In the genomic region with DNA sequence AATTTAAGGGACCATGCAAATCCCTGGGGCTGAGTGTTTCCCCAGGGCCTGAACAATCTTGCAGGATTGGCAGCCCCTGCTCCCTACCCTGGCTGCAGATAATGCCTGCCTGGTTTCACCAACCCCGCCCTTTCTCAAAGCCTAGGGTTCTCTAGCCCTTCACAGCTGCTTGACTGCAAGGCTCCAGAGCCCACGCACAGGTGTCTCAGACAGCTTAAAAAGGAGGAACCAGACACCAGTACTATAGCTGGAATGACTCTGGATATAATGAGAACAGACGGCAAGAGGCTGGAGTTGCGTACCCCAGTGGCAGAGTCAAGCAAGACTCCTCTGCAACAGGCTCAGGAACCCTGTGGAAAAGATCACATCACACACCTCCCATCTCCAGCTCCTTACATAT, we compare ENCODE assay signal across 18 cellular contexts. TPM values are rescaled to one million over a fixed set of nuclear protein-coding genes. Genes with fewer than 3 reads are reported as not detected.
DNase-seq lines count a peak whose midpoint lies in the region; ATAC-seq, FAIRE-seq and TF ChIP-seq lines count a peak whose summit lies in the region.
"Had no signal": no experiment of that assay in that cellular context is flagged by ENCODE, and none has a peak within 500 bp of the region (broad histone marks: within the 10 kb centered on the region; RNA-seq: fewer than 3 reads in every experiment).

No MANE protein-coding gene starts in this region.

- SMC1A ChIA-PET in GM12878 (lab: Charles Lee; ENCODE audit: uncharacterized antibody, unreplicated experiment), result interaction anchor here (2.5 kb wide), 1 partner anchor 9 kb away, joined by 13 read pairs; no protein-coding TSS in a partner anchor

- ATAC-seq in activated naive CD8-positive, alpha-beta T cell treated with anti-CD3 and anti-CD28 coated beads, Interleukin-2, amount 50 U/mL, for 24 hours, result no peak
- ATAC-seq in GM12878, result no peak
- ATAC-seq in naive thymus-derived CD8-positive, alpha-beta T cell, result no peak

- no peak for TF ChIP-seq EP300 in GM12878 (IDR thresholded peaks at IDR 0.05; ENCODE audit: borderline replicate concordance in 1 of 2, control insufficient read depth in 1 of 2, low read depth in 2 of 2, low read length in 2 of 2)

- peaks cover 48 to 56% of the 10 kb centered on the region in 2 experiments for H3K36me3 ChIP-seq in GM12878 (ENCODE audit: control insufficient read depth in 2 of 2, insufficient read depth in 2 of 2, low read length in 1 of 2)
- H3K36me3 ChIP-seq in thyroid gland, result peaks cover 0 to 38% of the 10 kb centered on the region in 2 donors

- H3K4me3 ChIP-seq in GM12878, result no peak overlapping the region
- H3K4me3 ChIP-seq in thyroid gland (replicated peaks in 1 of 3), result no peak overlapping the region
- H3K4me3 ChIP-seq: suprapubic skin had no signal

- H3K27ac ChIP-seq in GM12878 (ENCODE audit: control insufficient read depth, insufficient read depth) (no peak overlapping the region), thyroid gland (peak overlapping the region in 1 of 3 donors; percentile 24)
- H3K27ac ChIP-seq: suprapubic skin had no signal

- no peaks in the 10 kb centered on the region for H4K20me1 ChIP-seq in GM12878 (ENCODE audit: control insufficient read depth, insufficient read depth)

- TF ChIP-seq RAD21 in GM12878 (IDR thresholded peaks at IDR 0.05; ENCODE audit: insufficient read depth, low read depth, low read length), result no peak

- CTCF ChIA-PET in GM12878 (lab: Yijun Ruan, JAX), result interaction anchor here (0.9 to 23.4 kb wide), 4 partner anchors 10 to 59 kb away, joined by 3 to 691 read pairs (median 6); no protein-coding TSS in a partner anchor

- peaks cover 3% of the 10 kb centered on the region; the same call in 1 of the 2 replicates for H3K79me2 ChIP-seq in GM12878 (ENCODE audit: control insufficient read depth, insufficient read depth, low read length)

- BruUV-seq in GM12878 (replicated peaks; lab: Mats Ljungman, UMichigan), result no TSS peak

- H3K9ac ChIP-seq in GM12878 (ENCODE audit: control insufficient read depth, insufficient read depth, low read length), result no peak overlapping the region

- peaks cover 4% of the 10 kb centered on the region for H3K4me1 Mint-ChIP-seq in activated naive CD8-positive, alpha-beta T cell (ENCODE audit: low read depth)
- peaks cover 8% of the 10 kb centered on the region for H3K4me1 Mint-ChIP-seq in activated naive CD8-positive, alpha-beta T cell treated with anti-CD3 and anti-CD28 coated beads, Interleukin-2, amount 50 U/mL, for 24 hours
- peaks cover 0 to 9% (median 3%) of the 10 kb centered on the region in 4 donors for H3K4me1 Mint-ChIP-seq in naive thymus-derived CD8-positive, alpha-beta T cell
- peaks cover 11% of the 10 kb centered on the region for H3K4me1 Mint-ChIP-seq in nephron progenitor cell

- in situ Hi-C loops in GM12878 (cut with MboI), result no loop called here

- no peaks in the 10 kb centered on the region for H3K9me3 Mint-ChIP-seq in activated naive CD8-positive, alpha-beta T cell (ENCODE audit: low read depth)
- no peaks in the 10 kb centered on the region for H3K9me3 Mint-ChIP-seq in activated naive CD8-positive, alpha-beta T cell treated with anti-CD3 and anti-CD28 coated beads, Interleukin-2, amount 50 U/mL, for 24 hours
- no peaks in the 10 kb centered on the region for H3K9me3 Mint-ChIP-seq in naive thymus-derived CD8-positive, alpha-beta T cell
- no peaks in the 10 kb centered on the region for H3K9me3 Mint-ChIP-seq in nephron progenitor cell
- H3K9me3 Mint-ChIP-seq: CD14-positive monocyte had no signal

- no peak for FAIRE-seq in GM12878 (lab: Jason Lieb, UNC)

- H3K9me3 ChIP-seq in GM12878 (replicated peaks; ENCODE audit: control insufficient read depth, insufficient read depth, low read length) (no peaks in the 10 kb centered on the region), thyroid gland (no peaks in the 10 kb centered on the region)
- H3K9me3 ChIP-seq: suprapubic skin had no signal

- no peaks in the 10 kb centered on the region for H3K27me3 ChIP-seq in GM12878 (replicated peaks in 1 of 2; ENCODE audit: control insufficient read depth in 2 of 2, insufficient read depth in 2 of 2, low read length in 1 of 2)
- no peaks in the 10 kb centered on the region for H3K27me3 ChIP-seq in thyroid gland
- H3K27me3 ChIP-seq: suprapubic skin had no signal

- H3K4me2 ChIP-seq in GM12878 (ENCODE audit: control insufficient read depth, insufficient read depth), result no peak overlapping the region

- 50% methylated on average over 4 of the region's 4 CpGs for WGBS in GM12878 (ENCODE audit: insufficient coverage, insufficient replicate concordance, low lambda C conversion rate, missing lambda C conversion rate)
- WGBS in thyroid gland, 2 donors, result 65 to 76% methylated on average over 4 of the region's 4 CpGs

- no peak overlapping the region for H2AFZ ChIP-seq in GM12878 (ENCODE audit: control insufficient read depth, low read depth, low read length)

- peaks cover 15% of the 10 kb centered on the region for H3K4me1 ChIP-seq in GM12878 (ENCODE audit: control insufficient read depth, insufficient read depth, low read length)
- peaks cover 20 to 35% of the 10 kb centered on the region in 2 donors for H3K4me1 ChIP-seq in thyroid gland

- intact Hi-C loops in GM12878 (cut with micrococcal nuclease; ENCODE audit: unreplicated experiment) (no loop called here), thyroid gland (cut with DNase I) (no loop called here)

- RAD21 ChIA-PET in GM12878 (lab: Charles Lee; ENCODE audit: unreplicated experiment), result interaction anchor here (0.8 to 1.1 kb wide), 3 partner anchors 10 to 54 kb away, joined by 3 to 4 read pairs (median 3); no protein-coding TSS in a partner anchor

- no peaks in the 10 kb centered on the region for H3K27me3 Mint-ChIP-seq in activated naive CD8-positive, alpha-beta T cell
- no peaks in the 10 kb centered on the region for H3K27me3 Mint-ChIP-seq in activated naive CD8-positive, alpha-beta T cell treated with anti-CD3 and anti-CD28 coated beads, Interleukin-2, amount 50 U/mL, for 24 hours
- no peaks in the 10 kb centered on the region for H3K27me3 Mint-ChIP-seq in naive thymus-derived CD8-positive, alpha-beta T cell
- H3K27me3 Mint-ChIP-seq in nephron progenitor cell (ENCODE audit: low read depth, poor library complexity), result no peaks in the 10 kb centered on the region

- no peak overlapping the region for H3K4me3 Mint-ChIP-seq in activated naive CD8-positive, alpha-beta T cell
- H3K4me3 Mint-ChIP-seq in activated naive CD8-positive, alpha-beta T cell treated with anti-CD3 and anti-CD28 coated beads, Interleukin-2, amount 50 U/mL, for 24 hours, result no peak overlapping the region
- no peak overlapping the region for H3K4me3 Mint-ChIP-seq in naive thymus-derived CD8-positive, alpha-beta T cell
- H3K4me3 Mint-ChIP-seq in nephron progenitor cell, result no peak overlapping the region
- H3K4me3 Mint-ChIP-seq: CD14-positive monocyte had no signal

- H3K27ac Mint-ChIP-seq in activated naive CD8-positive, alpha-beta T cell, result peak overlapping the region; percentile 80
- no peak overlapping the region for H3K27ac Mint-ChIP-seq in activated naive CD8-positive, alpha-beta T cell treated with anti-CD3 and anti-CD28 coated beads, Interleukin-2, amount 50 U/mL, for 24 hours
- H3K27ac Mint-ChIP-seq in naive thymus-derived CD8-positive, alpha-beta T cell, result peak overlapping the region in 9 of 10 donors; percentile 12 to 81 (median 60)
- no peak overlapping the region for H3K27ac Mint-ChIP-seq in nephron progenitor cell

- H3K36me3 Mint-ChIP-seq in activated naive CD8-positive, alpha-beta T cell, result peaks cover 7% of the 10 kb centered on the region
- peaks cover 69% of the 10 kb centered on the region for H3K36me3 Mint-ChIP-seq in activated naive CD8-positive, alpha-beta T cell treated with anti-CD3 and anti-CD28 coated beads, Interleukin-2, amount 50 U/mL, for 24 hours (ENCODE audit: low read depth)
- H3K36me3 Mint-ChIP-seq in naive thymus-derived CD8-positive, alpha-beta T cell, result peaks cover 0 to 96% (median 45%) of the 10 kb centered on the region in 3 donors
- H3K36me3 Mint-ChIP-seq in nephron progenitor cell (ENCODE audit: low read depth), result peaks cover 44% of the 10 kb centered on the region

- TF ChIP-seq POLR2A in GM12878 (IDR thresholded peaks at IDR 0.05; ENCODE audit: low read depth, low read length), result no peak
- TF ChIP-seq POLR2A in thyroid gland (IDR thresholded peaks at IDR 0.05), result no peak

- POLR2A ChIA-PET in GM12878 (lab: Charles Lee), result interaction anchor here (1.0 kb wide), 1 partner anchor 10 kb away, joined by 3 read pairs; no protein-coding TSS in a partner anchor
- POLR2A ChIA-PET in naive thymus-derived CD8-positive, alpha-beta T cell (lab: Charles Lee), result no interaction called here

- no peak for DNase-seq in activated naive CD8-positive, alpha-beta T cell treated with anti-CD3 and anti-CD28 coated beads, Interleukin-2, amount 50 U/mL, for 24 hours
- DNase-seq in GM12878 (ENCODE audit: low read depth, low spot score) (no peak), thyroid gland (peak; percentile 40 to 42), nephron progenitor cell (no peak), mucosa of gallbladder (ENCODE audit: low spot score) (no peak)
- no peak for DNase-seq in naive thymus-derived CD8-positive, alpha-beta T cell
- DNase-seq in central memory CD4-positive, alpha-beta T cell, result no peak
- DNase-seq: ACHN; activated CD4-positive, CD25-positive, alpha-beta regulatory T cell treated with anti-CD3 and anti-CD28 coated beads, Interleukin-2, amount 50 U/mL, for 72 hours; activated CD8-positive, alpha-beta memory T cell treated with anti-CD3 and anti-CD28 coated beads, Interleukin-2, amount 50 U/mL, for 4 hours; activated gamma-delta T cell treated with Interleukin-2 at 50 U/mL for 16 hours; DND-41; effector CD8-positive, alpha-beta T cell; NCI-H1436 treated with DMSO at 0.1 percent for 48 hours; stimulated activated CD4-positive, alpha-beta T cell treated with anti-CD3 and anti-CD28 coated beads, Interleukin-2, amount 100 ng/mL, for 48 hours had no signal

- TF ChIP-seq CTCF in GM12878 (IDR thresholded peaks at IDR 0.05 in 2 of 3, conservative IDR thresholded peaks at IDR 0.05 in 1 of 3; ENCODE audit: control insufficient read depth in 2 of 3, extremely low read depth in 1 of 3, insufficient read depth in 1 of 3, low read depth in 3 of 3, low read length in 3 of 3) (no peak), thyroid gland (IDR thresholded peaks at IDR 0.05) (no peak), nephron progenitor cell (IDR thresholded peaks at IDR 0.05) (no peak)

RNA-seq across cellular contexts. Expression of gene TNIP1, which starts 25.2 kb away (rescaled TPM):
- total RNA-seq in GM12878 (2013; cell fraction: nucleolus; rRNA removed), result 372 and 425 TPM in 2 replicates
- total RNA-seq in GM12878 (2014; rRNA removed) (203 and 223 TPM in 2 replicates), GM12878 (2014; rRNA removed; fragmentation: Illumina TruSeq; extraction: Trizol) (147 and 148 TPM in 2 replicates), GM12878 (2021) (279 and 289 TPM in 2 replicates), thyroid gland (100 to 1,000 TPM in 1 of 4 donors, 10 to 100 TPM in 3; 74.4 to 115 (median 94.7) TPM), mucosa of gallbladder (124 TPM)
- polyA plus RNA-seq in GM12878 (2011; ENCODE audit: low read depth), result 132 TPM
- polyA plus RNA-seq in GM12878 (2011; rRNA removed) (156 and 178 TPM in 2 replicates), GM12878 (2014; fragmentation: Illumina TruSeq; extraction: Trizol) (107 and 151 TPM in 2 replicates), GM12878 (2014; fragmentation: Nextera tagmentation; extraction: Ambion mirVana) (10 to 100 TPM in 1 of 2 experiments, 1 to 10 TPM in 1; 4.4 to 13.7 TPM), GM12878 (2014; rRNA removed) (199 and 200 TPM in 2 replicates), GM12878 (2016; fragmentation: Nextera tagmentation; extraction: Ambion mirVana) (100 to 1,000 TPM; 112 to 117 TPM)
- polyA plus RNA-seq in GM12878 (2011; cell fraction: cytosol; rRNA removed), result 190 and 206 TPM in 2 replicates
- polyA plus RNA-seq in GM12878 (2011; cell fraction: nucleus; rRNA removed), result 272 and 287 TPM in 2 replicates
- 262 and 278 TPM in 2 replicates for polyA plus RNA-seq in GM12878 (2012)
- polyA minus RNA-seq in GM12878 (2011; rRNA and poly(A)+ RNA removed), result 245 and 345 TPM in 2 replicates
- 117 and 134 TPM in 2 replicates for polyA minus RNA-seq in GM12878 (2011; cell fraction: cytosol; rRNA and poly(A)+ RNA removed)
- 165 and 259 TPM in 2 replicates for polyA minus RNA-seq in GM12878 (2011; cell fraction: nucleus; rRNA and poly(A)+ RNA removed)
- total RNA-seq in naive thymus-derived CD8-positive, alpha-beta T cell, result 100 to 1,000 TPM; 138 to 140 TPM
- 10 to 100 TPM; 25.6 to 37.5 (median 29.8) TPM for polyA plus RNA-seq in naive thymus-derived CD8-positive, alpha-beta T cell

RNA-seq across cellular contexts. Expression of gene ANXA6, which starts 51.5 kb away (rescaled TPM):
- 295 and 301 TPM in 2 replicates for total RNA-seq in GM12878 (2013; cell fraction: nucleolus; rRNA removed)
- total RNA-seq in GM12878 (2014; rRNA removed) (477 and 484 TPM in 2 replicates), GM12878 (2014; rRNA removed; fragmentation: Illumina TruSeq; extraction: Trizol) (549 and 550 TPM in 2 replicates), GM12878 (2021) (528 and 542 TPM in 2 replicates), thyroid gland (100 to 1,000 TPM; 122 to 283 (median 180) TPM), mucosa of gallbladder (153 TPM)
- polyA plus RNA-seq in GM12878 (2011; ENCODE audit: low read depth), result 195 TPM
- polyA plus RNA-seq in GM12878 (2011; rRNA removed) (460 and 571 TPM in 2 replicates), GM12878 (2014; fragmentation: Illumina TruSeq; extraction: Trizol) (506 and 510 TPM in 2 replicates), GM12878 (2014; fragmentation: Nextera tagmentation; extraction: Ambion mirVana) (10 to 100 TPM; 44.0 to 73.1 TPM), GM12878 (2014; rRNA removed) (453 and 470 TPM in 2 replicates), GM12878 (2016; fragmentation: Nextera tagmentation; extraction: Ambion mirVana) (100 to 1,000 TPM; 280 to 291 TPM)
- 618 and 630 TPM in 2 replicates for polyA plus RNA-seq in GM12878 (2011; cell fraction: cytosol; rRNA removed)
- polyA plus RNA-seq in GM12878 (2011; cell fraction: nucleus; rRNA removed), result 407 and 532 TPM in 2 replicates
- 297 and 330 TPM in 2 replicates for polyA plus RNA-seq in GM12878 (2012)
- 634 and 706 TPM in 2 replicates for polyA minus RNA-seq in GM12878 (2011; rRNA and poly(A)+ RNA removed)
- 242 and 263 TPM in 2 replicates for polyA minus RNA-seq in GM12878 (2011; cell fraction: cytosol; rRNA and poly(A)+ RNA removed)
- polyA minus RNA-seq in GM12878 (2011; cell fraction: nucleus; rRNA and poly(A)+ RNA removed), result 286 and 410 TPM in 2 replicates
- 100 to 1,000 TPM; 334 to 359 TPM for total RNA-seq in naive thymus-derived CD8-positive, alpha-beta T cell
- 100 to 1,000 TPM; 242 to 318 (median 254) TPM for polyA plus RNA-seq in naive thymus-derived CD8-positive, alpha-beta T cell

Comparison
In these comparisons a context has a peak if more than half of its experiments do, and no peak if none do; other contexts are left out.
1. H3K27ac Mint-ChIP-seq: peak in activated naive CD8-positive, alpha-beta T cell (single experiment) and naive thymus-derived CD8-positive, alpha-beta T cell (9 of 10); none in activated naive CD8-positive, alpha-beta T cell treated with anti-CD3 and anti-CD28 coated beads, Interleukin-2, amount 50 U/mL, for 24 hours (single experiment) and nephron progenitor cell (single experiment).
2. DNase-seq: peak in thyroid gland (2 of 2); none in activated naive CD8-positive, alpha-beta T cell treated with anti-CD3 and anti-CD28 coated beads, Interleukin-2, amount 50 U/mL, for 24 hours (single experiment), GM12878 (single experiment), naive thymus-derived CD8-positive, alpha-beta T cell (0 of 10), central memory CD4-positive, alpha-beta T cell (single experiment), nephron progenitor cell (single experiment) and mucosa of gallbladder (single experiment).